8 cellular contexts compared by ENCODE assay signal in the genomic region with DNA sequence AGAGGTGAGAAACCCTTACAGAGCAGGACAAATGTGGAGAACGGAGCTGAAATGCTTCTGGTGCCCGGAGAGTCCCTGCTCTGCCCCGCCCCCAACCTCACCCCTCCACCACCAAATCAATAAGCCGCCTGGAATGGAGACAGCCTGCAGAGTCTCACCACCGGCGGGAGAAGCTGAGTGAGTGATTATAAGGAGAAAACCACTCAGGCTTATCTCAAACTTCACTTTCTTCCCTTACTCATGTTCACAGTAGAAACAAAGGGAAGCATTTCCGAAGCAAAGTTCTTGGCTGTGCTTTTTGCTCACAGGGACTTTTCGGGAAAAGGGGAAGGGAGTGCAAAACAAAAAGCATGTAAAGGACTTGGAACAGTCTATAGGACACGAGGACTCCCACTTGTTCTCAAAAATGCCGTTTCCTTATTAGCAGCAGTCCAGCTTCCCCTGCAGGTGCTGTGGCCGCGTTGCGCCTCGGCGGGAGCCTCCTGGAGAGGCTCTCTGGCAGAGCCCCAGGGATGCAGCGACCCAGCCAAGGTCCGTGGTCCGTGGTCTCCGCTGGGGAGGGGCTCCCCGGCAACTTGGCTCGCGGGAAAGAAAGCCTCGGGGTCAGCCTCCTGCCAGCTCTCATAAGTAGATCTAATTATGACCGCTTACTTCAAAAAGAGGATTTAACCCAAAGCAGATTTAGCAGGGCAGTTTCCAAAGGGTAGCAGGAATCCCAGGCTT.
DNase-seq lines count a peak whose midpoint lies in the region; ATAC-seq and TF ChIP-seq lines count a peak whose summit lies in the region.

No MANE protein-coding gene starts in this region.

- ATAC-seq in Right ventricle myocardium inferior (peak; percentile 53), left lung (peak; percentile 82), GM18502 (IDR thresholded peaks at IDR 0.05; ENCODE audit: poor library complexity, unreplicated experiment) (no peak)

- H3K4me3 ChIP-seq in right atrium auricular region = peak overlapping the region in 1 of 2 donors; percentile 34
- H3K4me3 ChIP-seq in left lung = peak overlapping the region; percentile 18
- H3K4me3 ChIP-seq in uterus = peak overlapping the region; percentile 15 to 28
- H3K4me3 ChIP-seq in effector memory CD4-positive, alpha-beta T cell (ENCODE audit: insufficient read depth, low read depth, low read length, poor library complexity, severe bottlenecking) = no peak overlapping the region

- no peaks in the 10 kb centered on the region for H3K27me3 Mint-ChIP-seq in MCF 10A (ENCODE audit: insufficient read depth, unreplicated experiment)
- H3K27me3 Mint-ChIP-seq in activated naive CD4-positive, alpha-beta T cell treated with anti-CD3 and anti-CD28 coated beads, Interleukin-2, amount 10 ng/mL, durations not matched to agents 7 days and 5 days = peaks cover 29% of the 10 kb centered on the region

- peaks cover 0 to 16% of the 10 kb centered on the region in 2 donors for H3K4me1 ChIP-seq in right atrium auricular region
- H3K4me1 ChIP-seq in left lung = no peaks in the 10 kb centered on the region
- no peaks in the 10 kb centered on the region for H3K4me1 ChIP-seq in uterus
- no peaks in the 10 kb centered on the region for H3K4me1 ChIP-seq in effector memory CD4-positive, alpha-beta T cell (ENCODE audit: control insufficient read depth, insufficient read depth, low read length, poor library complexity, severe bottlenecking)

- no peaks in the 10 kb centered on the region for H3K36me3 Mint-ChIP-seq in MCF 10A (ENCODE audit: insufficient read depth, unreplicated experiment)
- H3K36me3 Mint-ChIP-seq in activated naive CD4-positive, alpha-beta T cell treated with anti-CD3 and anti-CD28 coated beads, Interleukin-2, amount 10 ng/mL, durations not matched to agents 7 days and 5 days = no peaks in the 10 kb centered on the region

- H3K9me3 ChIP-seq in right atrium auricular region (no peaks in the 10 kb centered on the region), left lung (no peaks in the 10 kb centered on the region), uterus (no peaks in the 10 kb centered on the region)
- no peaks in the 10 kb centered on the region for H3K9me3 ChIP-seq in effector memory CD4-positive, alpha-beta T cell (ENCODE audit: control insufficient read depth, low read length)

- POLR2A ChIA-PET in MCF 10A (lab: Yijun Ruan, JAX) = interaction anchor here (0.7 kb wide), 1 partner anchor 907 kb away, joined by 3 read pairs; no protein-coding TSS in a partner anchor

- CTCF ChIA-PET in MCF 10A (lab: Yijun Ruan, JAX) = interaction anchor here (0.7 kb wide), 2 partner anchors 23 to 131 kb away, joined by 3 read pairs; no protein-coding TSS in a partner anchor
- CTCF ChIA-PET in activated naive CD4-positive, alpha-beta T cell treated with anti-CD3 and anti-CD28 coated beads, Interleukin-2, amount 10 ng/mL, durations not matched to agents 7 days and 5 days (lab: Charles Lee) = no interaction called here

- H3K27ac ChIP-seq in right atrium auricular region = peak overlapping the region in 1 of 2 donors; percentile 40
- peak overlapping the region in 1 of 2 donors; percentile 11 for H3K27ac ChIP-seq in left lung
- peak overlapping the region; percentile 68 to 79 for H3K27ac ChIP-seq in uterus
- H3K27ac ChIP-seq in effector memory CD4-positive, alpha-beta T cell (ENCODE audit: insufficient read depth, low read length, poor library complexity, severe bottlenecking) = no peak overlapping the region

- no peak for TF ChIP-seq POLR2A in uterus (IDR thresholded peaks at IDR 0.05)

- DNase-seq in Right ventricle myocardium inferior (ENCODE audit: missing footprints) (peak; percentile 70), right atrium auricular region (ENCODE audit: low spot score) (no peak), MCF 10A (ENCODE audit: unreplicated experiment) (peak; percentile 8), left lung (peak; percentile 39 to 82), uterus (peak; percentile 34 to 40)
- no peak for DNase-seq in activated naive CD4-positive, alpha-beta T cell treated with anti-CD3 and anti-CD28 coated beads, Interleukin-2, amount 10 ng/mL, durations not matched to agents 7 days and 5 days
- no peak for DNase-seq in effector memory CD4-positive, alpha-beta T cell

- TF ChIP-seq CTCF in right atrium auricular region (IDR thresholded peaks at IDR 0.05) (peak in 1 of 2 donors; percentile 23), MCF 10A (IDR thresholded peaks at IDR 0.05; ENCODE audit: unreplicated experiment) (no peak), left lung (IDR thresholded peaks at IDR 0.05) (no peak), uterus (IDR thresholded peaks at IDR 0.05) (no peak)

- H3K27me3 ChIP-seq in right atrium auricular region (no peaks in the 10 kb centered on the region), left lung (peaks cover 0 to 23% of the 10 kb centered on the region in 2 donors), uterus (no peaks in the 10 kb centered on the region)
- H3K27me3 ChIP-seq in effector memory CD4-positive, alpha-beta T cell (replicated peaks; ENCODE audit: control insufficient read depth, insufficient read depth, low read length, poor library complexity, severe bottlenecking) = no peaks in the 10 kb centered on the region

- no TSS peak for BruUV-seq in MCF 10A (replicated peaks; lab: Mats Ljungman, UMichigan)

- intact Hi-C loops in Right ventricle myocardium inferior (cut with DNase I) = no loop called here
- intact Hi-C loops in MCF 10A (cut with micrococcal nuclease) = no loop called here
- intact Hi-C loops in left lung (cut with DNase I) = no loop called here
- intact Hi-C loops in uterus (cut with DNase I; ENCODE audit: low total_unique reads) = no loop called here

- no peak overlapping the region for H3K27ac Mint-ChIP-seq in MCF 10A (ENCODE audit: low read depth, unreplicated experiment)
- H3K27ac Mint-ChIP-seq in activated naive CD4-positive, alpha-beta T cell treated with anti-CD3 and anti-CD28 coated beads, Interleukin-2, amount 10 ng/mL, durations not matched to agents 7 days and 5 days = no peak overlapping the region

- peak overlapping the region; percentile 39 for H3K4me3 Mint-ChIP-seq in MCF 10A (ENCODE audit: unreplicated experiment)
- no peak overlapping the region for H3K4me3 Mint-ChIP-seq in activated naive CD4-positive, alpha-beta T cell treated with anti-CD3 and anti-CD28 coated beads, Interleukin-2, amount 10 ng/mL, durations not matched to agents 7 days and 5 days

- H3K36me3 ChIP-seq in right atrium auricular region = peaks cover 23% of the 10 kb centered on the region
- H3K36me3 ChIP-seq in left lung = no peaks in the 10 kb centered on the region
- H3K36me3 ChIP-seq in uterus = no peaks in the 10 kb centered on the region
- H3K36me3 ChIP-seq in effector memory CD4-positive, alpha-beta T cell (ENCODE audit: control insufficient read depth, insufficient read depth, low read length) = no peaks in the 10 kb centered on the region

- no peaks in the 10 kb centered on the region for H3K9me3 Mint-ChIP-seq in MCF 10A (ENCODE audit: unreplicated experiment)
- no peaks in the 10 kb centered on the region for H3K9me3 Mint-ChIP-seq in activated naive CD4-positive, alpha-beta T cell treated with anti-CD3 and anti-CD28 coated beads, Interleukin-2, amount 10 ng/mL, durations not matched to agents 7 days and 5 days

- H3K4me1 Mint-ChIP-seq in MCF 10A (ENCODE audit: insufficient read depth, unreplicated experiment) = no peaks in the 10 kb centered on the region
- no peaks in the 10 kb centered on the region for H3K4me1 Mint-ChIP-seq in activated naive CD4-positive, alpha-beta T cell treated with anti-CD3 and anti-CD28 coated beads, Interleukin-2, amount 10 ng/mL, durations not matched to agents 7 days and 5 days

Comparison
In these comparisons a context has a peak if more than half of its experiments do, and no peak if none do; other contexts are left out.
1. DNase-seq: peak in Right ventricle myocardium inferior (single experiment), MCF 10A (single experiment), left lung (2 of 2) and uterus (2 of 2); none in right atrium auricular region (single experiment), activated naive CD4-positive, alpha-beta T cell treated with anti-CD3 and anti-CD28 coated beads, Interleukin-2, amount 10 ng/mL, durations not matched to agents 7 days and 5 days (single experiment) and effector memory CD4-positive, alpha-beta T cell (0 of 3).